ENCODE assay signal across 8 cellular contexts in genomic region chr4:2468464-2469191, GRCh38. TPM values are rescaled to one million over a fixed set of nuclear protein-coding genes. Genes with fewer than 3 reads are reported as not detected.
DNase-seq lines count a peak whose midpoint lies in the region; ATAC-seq and TF ChIP-seq lines count a peak whose summit lies in the region.

TSS of gene RNF4 (plus strand) at chr4:2469106. CDS start at chr4:2490494, 21,388 bp downstream.

- DNase-seq in GM10248 (ENCODE audit: extremely low spot score) (peak; percentile 98), NCI-H1105 (lab: John Stamatoyannopoulos, UW) (peak; percentile 76), SKM-1 treated with dmso at 0.1 percent for 144 hours (lab: John Stamatoyannopoulos, UW; ENCODE audit: unreplicated experiment) (peak; percentile 100), glutamatergic neuron (peak; percentile 93), osteocyte (ENCODE audit: extremely low spot score, unreplicated experiment) (peak; percentile 97)

- peaks cover 44% of the 10 kb centered on the region for H3K4me1 Mint-ChIP-seq in activated naive CD8-positive, alpha-beta T cell (ENCODE audit: low read depth)
- H3K4me1 Mint-ChIP-seq in glutamatergic neuron (ENCODE audit: low read depth, unreplicated experiment) (peaks cover 13% of the 10 kb centered on the region), osteocyte (ENCODE audit: unreplicated experiment) (peaks cover 32% of the 10 kb centered on the region)

- H3K4me3 Mint-ChIP-seq in activated naive CD8-positive, alpha-beta T cell: peak within 1 kb of the TSS; percentile 97
- H3K4me3 Mint-ChIP-seq in glutamatergic neuron (ENCODE audit: unreplicated experiment): peak within 1 kb of the TSS; percentile 97
- H3K4me3 Mint-ChIP-seq in osteocyte (ENCODE audit: unreplicated experiment): peak within 1 kb of the TSS; percentile 92

- peaks cover 14% of the 10 kb centered on the region for H3K4me1 ChIP-seq in thymus (ENCODE audit: control insufficient read depth, insufficient read depth, low read length)

- H3K27ac ChIP-seq in thymus (ENCODE audit: low read depth): peak within 1 kb of the TSS; percentile 97

- H3K36me3 Mint-ChIP-seq in activated naive CD8-positive, alpha-beta T cell: peaks cover 7% of the 10 kb centered on the region
- H3K36me3 Mint-ChIP-seq in glutamatergic neuron (ENCODE audit: unreplicated experiment) (peaks cover 15% of the 10 kb centered on the region), osteocyte (ENCODE audit: unreplicated experiment) (peaks cover 22% of the 10 kb centered on the region)

- no peaks in the 10 kb centered on the region for H3K27me3 Mint-ChIP-seq in activated naive CD8-positive, alpha-beta T cell
- peaks cover 3% of the 10 kb centered on the region for H3K27me3 Mint-ChIP-seq in glutamatergic neuron (ENCODE audit: unreplicated experiment)
- H3K27me3 Mint-ChIP-seq in osteocyte (ENCODE audit: unreplicated experiment): no peaks in the 10 kb centered on the region

- peak within 1 kb of the TSS; percentile 96 for H3K27ac Mint-ChIP-seq in activated naive CD8-positive, alpha-beta T cell
- H3K27ac Mint-ChIP-seq in glutamatergic neuron (ENCODE audit: unreplicated experiment): peak within 1 kb of the TSS; percentile 98
- peak within 1 kb of the TSS; percentile 91 for H3K27ac Mint-ChIP-seq in osteocyte (ENCODE audit: unreplicated experiment)

- no peaks in the 10 kb centered on the region for H3K27me3 ChIP-seq in thymus (ENCODE audit: control insufficient read depth, insufficient read depth)

- H3K36me3 ChIP-seq in thymus (ENCODE audit: control insufficient read depth, insufficient read depth): peaks cover 13% of the 10 kb centered on the region

- no peaks in the 10 kb centered on the region for H3K9me3 Mint-ChIP-seq in activated naive CD8-positive, alpha-beta T cell (ENCODE audit: low read depth)
- peaks cover 4% of the 10 kb centered on the region for H3K9me3 Mint-ChIP-seq in glutamatergic neuron (ENCODE audit: unreplicated experiment)
- H3K9me3 Mint-ChIP-seq in osteocyte (ENCODE audit: unreplicated experiment): no peaks in the 10 kb centered on the region

- POLR2A ChIA-PET in GM10248 (lab: Yijun Ruan, JAX): interaction anchor here (1.0 to 1.5 kb wide), 4 partner anchors 13 to 67 kb away, joined by 3 to 6 read pairs (median 3); partner anchors contain the start of genes CFAP99 and ZFYVE28

- CTCF ChIA-PET in GM10248 (lab: Yijun Ruan, JAX): interaction anchor here (0.8 to 2.6 kb wide), 12 partner anchors 8 to 248 kb away, joined by 3 to 11 read pairs (median 3); partner anchors contain the start of genes HAUS3 and POLN

- WGBS in thymus: under 1% methylated on average over 73 of the region's 73 CpGs

- no peaks in the 10 kb centered on the region for H3K9me3 ChIP-seq in thymus (ENCODE audit: control insufficient read depth)

- H3K4me3 ChIP-seq in thymus (ENCODE audit: low read length): peak within 1 kb of the TSS; percentile 92

- TF ChIP-seq CTCF in GM10248 (IDR thresholded peaks at IDR 0.05; ENCODE audit: control extremely low read depth, extremely low read depth, low read depth, missing control alignments): no peak
- TF ChIP-seq CTCF in glutamatergic neuron (IDR thresholded peaks at IDR 0.05; ENCODE audit: partially characterized antibody, unreplicated experiment): no peak
- no peak for TF ChIP-seq CTCF in osteocyte (IDR thresholded peaks at IDR 0.05)

- peak; percentile 83 for ATAC-seq in HG02623 (IDR thresholded peaks at IDR 0.05; ENCODE audit: unreplicated experiment)

RNA-seq across cellular contexts. Expression of gene RNF4, which starts in this region (rescaled TPM):
- total RNA-seq in glutamatergic neuron (ENCODE audit: unreplicated experiment) (73.6 TPM), osteocyte (57.6 and 63.4 TPM in 2 replicates)
- 41.3 TPM for polyA plus RNA-seq in thymus

Comparison
In these comparisons a context has a peak if more than half of its experiments do, and no peak if none do; other contexts are left out.
1. Peak in every context shown above with its lines: DNase-seq, ATAC-seq, H3K4me3 ChIP-seq and H3K27ac ChIP-seq.